In genomic region chr22:46857142-46857825, GRCh38 we compare ENCODE assay signal across 34 cellular contexts.
"Had no signal": no experiment of that assay in that cellular context is flagged by ENCODE, and none has a peak within 500 bp of the region (broad histone marks: within the 10 kb centered on the region; RNA-seq: fewer than 3 reads in every experiment).

No MANE protein-coding gene starts in this region.

- H3K27ac Mint-ChIP-seq: activated B cell treated with CpG ODN at 0.5 μM for 24 hours; activated CD4-positive, alpha-beta memory T cell treated with anti-CD3 and anti-CD28 coated beads, Interleukin-2, amount 10 ng/mL, durations not matched to agents 7 days and 5 days; activated CD8-positive, alpha-beta memory T cell treated with anti-CD3 and anti-CD28 coated beads, Interleukin-2, amount 10 ng/mL, durations not matched to agents 7 days and 5 days; activated naive CD4-positive, alpha-beta T cell treated with anti-CD3 and anti-CD28 coated beads, Interleukin-2, amount 10 ng/mL, durations not matched to agents 7 days and 5 days; activated naive CD8-positive, alpha-beta T cell; activated naive CD8-positive, alpha-beta T cell treated with anti-CD3 and anti-CD28 coated beads, Interleukin-2, amount 50 U/mL, for 24 hours had no signal

- H3K4me3 ChIP-seq: ascending aorta, cardiac muscle cell, Peyer's patch, SJSA1 had no signal

- H3K9me3 ChIP-seq: ascending aorta, Peyer's patch, SJSA1 had no signal

- H3K4me3 Mint-ChIP-seq: activated B cell treated with CpG ODN at 0.5 μM for 24 hours; activated CD4-positive, alpha-beta memory T cell treated with anti-CD3 and anti-CD28 coated beads, Interleukin-2, amount 10 ng/mL, durations not matched to agents 7 days and 5 days; activated CD8-positive, alpha-beta memory T cell treated with anti-CD3 and anti-CD28 coated beads, Interleukin-2, amount 10 ng/mL, durations not matched to agents 7 days and 5 days; activated naive CD4-positive, alpha-beta T cell treated with anti-CD3 and anti-CD28 coated beads, Interleukin-2, amount 10 ng/mL, durations not matched to agents 7 days and 5 days; activated naive CD8-positive, alpha-beta T cell; activated naive CD8-positive, alpha-beta T cell treated with anti-CD3 and anti-CD28 coated beads, Interleukin-2, amount 50 U/mL, for 24 hours had no signal

- H3K27me3 Mint-ChIP-seq: activated B cell treated with CpG ODN at 0.5 μM for 24 hours; activated CD4-positive, alpha-beta memory T cell treated with anti-CD3 and anti-CD28 coated beads, Interleukin-2, amount 10 ng/mL, durations not matched to agents 7 days and 5 days; activated CD8-positive, alpha-beta memory T cell treated with anti-CD3 and anti-CD28 coated beads, Interleukin-2, amount 10 ng/mL, durations not matched to agents 7 days and 5 days; activated naive CD4-positive, alpha-beta T cell treated with anti-CD3 and anti-CD28 coated beads, Interleukin-2, amount 10 ng/mL, durations not matched to agents 7 days and 5 days; activated naive CD8-positive, alpha-beta T cell; activated naive CD8-positive, alpha-beta T cell treated with anti-CD3 and anti-CD28 coated beads, Interleukin-2, amount 50 U/mL, for 24 hours had no signal

- H3K4me1 ChIP-seq: ascending aorta, SJSA1 had no signal

- H3K9ac ChIP-seq: KMS-11 had no signal

- H3K9me3 Mint-ChIP-seq: activated B cell treated with CpG ODN at 0.5 μM for 24 hours; activated CD4-positive, alpha-beta memory T cell treated with anti-CD3 and anti-CD28 coated beads, Interleukin-2, amount 10 ng/mL, durations not matched to agents 7 days and 5 days; activated naive CD4-positive, alpha-beta T cell treated with anti-CD3 and anti-CD28 coated beads, Interleukin-2, amount 10 ng/mL, durations not matched to agents 7 days and 5 days; activated naive CD8-positive, alpha-beta T cell treated with anti-CD3 and anti-CD28 coated beads, Interleukin-2, amount 50 U/mL, for 24 hours had no signal

- H3K27ac ChIP-seq: ascending aorta, cardiac muscle cell, KMS-11, Peyer's patch, SJSA1, VCaP had no signal

- H3K27me3 ChIP-seq: ascending aorta, cardiac muscle cell, Peyer's patch, SJSA1 had no signal

- DNase-seq: activated B cell treated with CpG ODN at 0.5 μM for 24 hours; activated CD4-positive, alpha-beta memory T cell treated with anti-CD3 and anti-CD28 coated beads, Interleukin-2, amount 10 ng/mL, durations not matched to agents 7 days and 5 days; activated CD4-positive, alpha-beta T cell treated with anti-CD3 and anti-CD28 coated beads for 1 hour; activated CD4-positive, alpha-beta T cell treated with anti-CD3 and anti-CD28 coated beads for 48 hours; activated CD8-positive, alpha-beta memory T cell treated with anti-CD3 and anti-CD28 coated beads for 24 hours; activated CD8-positive, alpha-beta memory T cell treated with anti-CD3 and anti-CD28 coated beads, Interleukin-2, amount 10 ng/mL, durations not matched to agents 7 days and 5 days; activated CD8-positive, alpha-beta memory T cell treated with anti-CD3 and anti-CD28 coated beads, Interleukin-2, amount 50 U/mL, for 48 hours; activated effector memory CD4-positive, alpha-beta T cell treated with Interleukin-2 at 50 U/mL for 16 hours; activated naive CD4-positive, alpha-beta T cell treated with anti-CD3 and anti-CD28 coated beads, Interleukin-2, amount 10 ng/mL, durations not matched to agents 7 days and 5 days; activated naive CD8-positive, alpha-beta T cell treated with anti-CD3 and anti-CD28 coated beads, Interleukin-2, amount 50 U/mL, for 24 hours; activated T-cell treated with anti-CD3 and anti-CD28 coated beads, Interleukin-2, amount 50 U/mL, for 48 hours; amniotic stem cell; MM.1S; MV-4-11; NCI-H1092; NCI-H1436 treated with DMSO at 0.1 percent for 48 hours; NCI-H1694 treated with DMSO at 0.1 percent for 48 hours; NCI-H2029; NCI-H345; NCI-H524 treated with DMSO at 0.1 percent for 48 hours; PC-3; Peyer's patch; RPMI8226; SHP77 treated with DMSO at 0.1 percent for 48 hours; SW 1271; T-helper 1 cell; T-helper 2 cell; T-helper 9 cell had no signal

- H3K36me3 ChIP-seq: cardiac muscle cell, SJSA1 had no signal
